8 cellular contexts compared by ENCODE assay signal in the genomic region with DNA sequence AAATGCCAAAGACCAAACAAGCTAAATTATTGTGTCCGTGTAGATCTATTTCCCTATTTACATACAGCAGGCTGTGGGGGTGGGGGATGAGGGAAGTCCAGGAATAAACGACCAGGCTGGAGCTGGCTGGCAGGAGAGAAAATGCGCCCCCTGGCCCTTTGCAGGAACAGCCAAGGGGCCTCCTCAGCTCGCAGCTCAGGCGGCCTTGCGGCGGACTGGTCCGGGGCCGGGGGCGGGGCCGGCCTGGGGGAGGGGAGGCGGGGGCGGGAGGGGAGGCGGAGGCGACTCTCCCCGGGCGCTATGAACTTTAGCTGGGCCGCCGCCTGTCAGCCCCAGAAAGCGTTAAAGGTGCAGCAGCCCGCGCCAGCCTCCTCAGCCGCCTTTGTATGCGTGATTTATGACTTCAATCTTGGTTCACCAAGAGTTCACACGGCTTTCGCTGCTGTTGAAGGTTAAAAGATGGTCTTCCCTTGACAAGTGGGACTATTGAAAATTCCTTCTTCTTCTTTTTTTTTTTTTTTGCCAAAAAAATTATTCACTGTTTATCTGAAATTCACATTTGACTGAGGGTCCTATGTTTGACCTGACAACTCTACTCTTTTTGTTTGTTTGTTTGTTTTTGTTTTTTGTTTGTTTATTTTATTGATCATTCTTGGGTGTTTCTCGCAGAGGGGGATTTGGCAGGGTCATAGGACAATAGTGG.
A peak's percentile ranks its signal among the peaks of the same experiment; 100 is the strongest.
DNase-seq lines count a peak whose midpoint lies in the region; ATAC-seq and TF ChIP-seq lines count a peak whose summit lies in the region.
"Not testable (repeated sequence)": the region's sequence is repeated elsewhere in the genome, so short reads cannot be mapped to it uniquely, and the experiment has no call there.

No MANE protein-coding gene starts in this region.

- intact Hi-C loops in colonic mucosa (cut with DNase I); uterus (cut with DNase I; ENCODE audit: low total_unique reads): not testable (repeated sequence)

- not testable (repeated sequence) for TF ChIP-seq CTCF in GM10266 (IDR thresholded peaks at IDR 0.05; ENCODE audit: control insufficient read depth, insufficient read depth, low read depth, missing control alignments); colonic mucosa (IDR thresholded peaks at IDR 0.05)
- peak in 1 of 4 experiments; percentile 21 for TF ChIP-seq CTCF in uterus (IDR thresholded peaks at IDR 0.05)

- H3K9me3 Mint-ChIP-seq in activated CD8-positive, alpha-beta memory T cell treated with anti-CD3 and anti-CD28 coated beads, Interleukin-2, amount 10 ng/mL, durations not matched to agents 7 days and 5 days (ENCODE audit: low read depth) = not testable (repeated sequence)

- peak overlapping the region; percentile 59 for H3K27ac ChIP-seq in colonic mucosa
- H3K27ac ChIP-seq in rectal smooth muscle tissue (ENCODE audit: low read depth, low read length) = peak overlapping the region; percentile 40
- peak overlapping the region in 1 of 2 donors; percentile 78 for H3K27ac ChIP-seq in uterus

- ATAC-seq in HG03103 (IDR thresholded peaks at IDR 0.05; ENCODE audit: low read depth, unreplicated experiment) = peak; percentile 53
- peak; percentile 85 for ATAC-seq in activated CD8-positive, alpha-beta memory T cell treated with anti-CD3 and anti-CD28 coated beads, Interleukin-2, amount 10 ng/mL, durations not matched to agents 7 days and 5 days

- peaks cover 14% of the 10 kb centered on the region for H3K4me1 Mint-ChIP-seq in activated CD8-positive, alpha-beta memory T cell treated with anti-CD3 and anti-CD28 coated beads, Interleukin-2, amount 10 ng/mL, durations not matched to agents 7 days and 5 days

- H3K4me1 ChIP-seq in colonic mucosa; rectal smooth muscle tissue (ENCODE audit: control insufficient read depth, insufficient read depth, low read length); uterus: not testable (repeated sequence)

- peak overlapping the region; percentile 79 for H3K4me3 Mint-ChIP-seq in activated CD8-positive, alpha-beta memory T cell treated with anti-CD3 and anti-CD28 coated beads, Interleukin-2, amount 10 ng/mL, durations not matched to agents 7 days and 5 days

- H3K36me3 Mint-ChIP-seq in activated CD8-positive, alpha-beta memory T cell treated with anti-CD3 and anti-CD28 coated beads, Interleukin-2, amount 10 ng/mL, durations not matched to agents 7 days and 5 days = not testable (repeated sequence)

- peak overlapping the region; percentile 85 for H3K27ac Mint-ChIP-seq in activated CD8-positive, alpha-beta memory T cell treated with anti-CD3 and anti-CD28 coated beads, Interleukin-2, amount 10 ng/mL, durations not matched to agents 7 days and 5 days

- H3K9ac ChIP-seq in colonic mucosa (ENCODE audit: low read depth in 2 of 2, low read length in 2 of 2); rectal smooth muscle tissue (ENCODE audit: low read length): not testable (repeated sequence)

- DNase-seq in GM10266 (ENCODE audit: extremely low spot score) (peak; percentile 55), NCI-H82 treated with DMSO at 0.1 percent for 48 hours (lab: John Stamatoyannopoulos, UW; ENCODE audit: unreplicated experiment) (peak; percentile 52), colonic mucosa (peak; percentile 67), iPS-NIHi7 (ENCODE audit: extremely low spot score) (peak; percentile 79), uterus (peak; percentile 28 to 59)
- DNase-seq in activated CD8-positive, alpha-beta memory T cell treated with anti-CD3 and anti-CD28 coated beads, Interleukin-2, amount 10 ng/mL, durations not matched to agents 7 days and 5 days = peak; percentile 65

- peak overlapping the region; percentile 6 for H3K4me3 ChIP-seq in colonic mucosa
- H3K4me3 ChIP-seq in rectal smooth muscle tissue (ENCODE audit: low read length) = peak overlapping the region; percentile 46
- peak overlapping the region in 1 of 2 donors; percentile 14 for H3K4me3 ChIP-seq in uterus

- not testable (repeated sequence) for H3K27me3 ChIP-seq in colonic mucosa; rectal smooth muscle tissue (ENCODE audit: control insufficient read depth, insufficient read depth, low read length); uterus

- H3K9me3 ChIP-seq in colonic mucosa, uterus: not testable (repeated sequence)

- H3K27me3 Mint-ChIP-seq in activated CD8-positive, alpha-beta memory T cell treated with anti-CD3 and anti-CD28 coated beads, Interleukin-2, amount 10 ng/mL, durations not matched to agents 7 days and 5 days = not testable (repeated sequence)

- CTCF ChIA-PET in activated CD8-positive, alpha-beta memory T cell treated with anti-CD3 and anti-CD28 coated beads, Interleukin-2, amount 10 ng/mL, durations not matched to agents 7 days and 5 days (lab: Charles Lee) = not testable (repeated sequence)

- not testable (repeated sequence) for TF ChIP-seq POLR2A in uterus (IDR thresholded peaks at IDR 0.05)

- H3K36me3 ChIP-seq in colonic mucosa; rectal smooth muscle tissue (ENCODE audit: control insufficient read depth, insufficient read depth, low read length); uterus: not testable (repeated sequence)
